2 cellular contexts compared by ENCODE assay signal in the genomic region with DNA sequence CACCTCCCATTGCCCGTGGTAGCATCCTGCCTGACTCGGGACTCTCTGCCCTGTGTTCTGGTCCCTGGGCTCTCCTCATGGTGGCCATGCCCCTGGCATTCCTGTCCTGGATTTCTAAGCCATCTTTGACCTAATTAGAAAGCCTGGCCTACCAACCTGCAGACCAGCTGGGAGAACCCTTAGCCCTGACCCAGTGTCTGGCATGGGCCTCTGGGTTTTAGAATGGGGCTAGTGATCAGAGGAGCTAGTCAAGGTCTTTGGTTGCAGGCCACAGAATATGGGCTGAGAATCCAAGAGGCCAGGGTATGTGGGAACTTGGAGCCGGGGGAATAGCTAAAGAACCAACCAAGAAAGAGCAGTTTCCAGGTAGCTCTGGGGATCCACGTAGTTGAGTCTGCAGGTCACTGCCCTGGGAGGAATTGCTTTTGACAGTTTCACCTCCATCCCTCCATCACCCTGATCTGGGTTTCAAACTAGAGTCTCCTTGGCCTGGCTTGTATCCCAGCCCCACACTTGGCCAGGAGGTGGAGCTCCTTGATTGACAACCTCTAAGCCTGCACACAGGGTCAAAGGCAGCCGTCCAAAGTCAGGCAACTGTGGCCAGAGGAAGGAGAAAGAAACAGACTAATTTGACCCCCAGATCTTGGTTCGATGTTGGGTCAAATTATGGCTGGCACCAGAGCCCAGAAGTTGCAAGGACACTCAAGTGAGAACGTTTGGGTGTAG.
TF ChIP-seq lines count a peak whose summit lies in the region.

No MANE protein-coding gene starts in this region.

TF ChIP-seq in SK-N-SH, 30 proteins besides CTCF, POLR2A, EP300 and RAD21:
- no peak for TF ChIP-seq REST (IDR thresholded peaks at IDR 0.05; ENCODE audit: low read depth, low read length)
- peak; percentile 22; the same call in 1 of the 2 replicates for TF ChIP-seq SMC3 (IDR thresholded peaks at IDR 0.05; ENCODE audit: low read depth, low read length)

TF ChIP-seq in SK-N-SH treated with all-trans-retinoic acid at 6 μM for 48 hours, 23 proteins besides CTCF, POLR2A, EP300 and RAD21:
- TF ChIP-seq TSHZ2 (CRISPR knock-in tag; IDR thresholded peaks at IDR 0.05) (no peak), SNAI2 (CRISPR knock-in tag; IDR thresholded peaks at IDR 0.05) (no peak), ARNTL (CRISPR knock-in tag; IDR thresholded peaks at IDR 0.05; ENCODE audit: borderline replicate concordance, low read depth) (no peak), GLIS3 (CRISPR knock-in tag; IDR thresholded peaks at IDR 0.05) (no peak), ISL1 (CRISPR knock-in tag; IDR thresholded peaks at IDR 0.05) (no peak), RARB (CRISPR knock-in tag; IDR thresholded peaks at IDR 0.05) (no peak), ZNF565 (CRISPR knock-in tag; conservative IDR thresholded peaks at IDR 0.05; ENCODE audit: low read depth) (no peak), OSR1 (CRISPR knock-in tag; IDR thresholded peaks at IDR 0.05) (no peak), PPARA (CRISPR knock-in tag; IDR thresholded peaks at IDR 0.05; ENCODE audit: borderline replicate concordance) (no peak), CREB5 (CRISPR knock-in tag; IDR thresholded peaks at IDR 0.05; ENCODE audit: low read depth) (no peak)
- TF ChIP-seq, protein P1, sequence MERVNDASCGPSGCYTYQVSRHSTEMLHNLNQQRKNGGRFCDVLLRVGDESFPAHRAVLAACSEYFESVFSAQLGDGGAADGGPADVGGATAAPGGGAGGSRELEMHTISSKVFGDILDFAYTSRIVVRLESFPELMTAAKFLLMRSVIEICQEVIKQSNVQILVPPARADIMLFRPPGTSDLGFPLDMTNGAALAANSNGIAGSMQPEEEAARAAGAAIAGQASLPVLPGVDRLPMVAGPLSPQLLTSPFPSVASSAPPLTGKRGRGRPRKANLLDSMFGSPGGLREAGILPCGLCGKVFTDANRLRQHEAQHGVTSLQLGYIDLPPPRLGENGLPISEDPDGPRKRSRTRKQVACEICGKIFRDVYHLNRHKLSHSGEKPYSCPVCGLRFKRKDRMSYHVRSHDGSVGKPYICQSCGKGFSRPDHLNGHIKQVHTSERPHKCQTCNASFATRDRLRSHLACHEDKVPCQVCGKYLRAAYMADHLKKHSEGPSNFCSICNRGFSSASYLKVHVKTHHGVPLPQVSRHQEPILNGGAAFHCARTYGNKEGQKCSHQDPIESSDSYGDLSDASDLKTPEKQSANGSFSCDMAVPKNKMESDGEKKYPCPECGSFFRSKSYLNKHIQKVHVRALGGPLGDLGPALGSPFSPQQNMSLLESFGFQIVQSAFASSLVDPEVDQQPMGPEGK (CRISPR knock-in tag; IDR thresholded peaks at IDR 0.05; ENCODE audit: borderline replicate concordance), result no peak
